23 cellular contexts compared by ENCODE assay signal in the genomic region with DNA sequence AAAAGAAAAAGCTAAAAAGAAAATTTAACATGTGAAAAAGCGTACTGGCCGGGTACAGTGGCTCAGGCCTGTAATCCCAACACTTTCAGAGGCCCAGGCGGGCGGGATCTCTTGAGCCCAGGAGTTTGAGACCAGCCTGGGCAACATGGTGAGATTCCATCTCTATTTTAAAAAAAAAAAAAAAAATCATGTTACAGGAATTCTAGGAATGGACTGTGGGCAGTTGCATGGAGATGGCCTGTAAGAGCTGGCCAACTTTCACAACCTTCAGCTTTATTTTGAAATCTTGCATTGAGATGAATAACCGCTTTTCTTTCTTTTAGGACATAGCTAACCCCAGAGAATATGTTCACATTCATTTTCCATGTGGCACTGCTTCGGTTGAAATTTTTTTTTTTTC. TPM values are rescaled to one million over a fixed set of nuclear protein-coding genes. Genes with fewer than 3 reads are reported as not detected.
DNase-seq lines count a peak whose midpoint lies in the region; TF ChIP-seq lines count a peak whose summit lies in the region.
"Had no signal": no experiment of that assay in that cellular context is flagged by ENCODE, and none has a peak within 500 bp of the region (broad histone marks: within the 10 kb centered on the region; RNA-seq: fewer than 3 reads in every experiment).

No MANE protein-coding gene starts in this region.

- WGBS in mesenchymal stem cell: 93% methylated on average over 6 of the region's 6 CpGs

- H3K9ac ChIP-seq in mesenchymal stem cell (ENCODE audit: low read length): no peak overlapping the region

- peaks cover 6% of the 10 kb centered on the region for H3K4me1 ChIP-seq in mesenchymal stem cell (ENCODE audit: control insufficient read depth, insufficient read depth, low read depth, low read length)
- H3K4me1 ChIP-seq: BE2C, SJCRH30 had no signal

- no peak overlapping the region for H4K8ac ChIP-seq in mesenchymal stem cell (ENCODE audit: low read length)

- no peak overlapping the region for H3K27ac ChIP-seq in mesenchymal stem cell (ENCODE audit: low read length, poor library complexity, severe bottlenecking)
- H3K27ac ChIP-seq: body of pancreas, heart right ventricle, SJCRH30 had no signal

- H3K36me3 Mint-ChIP-seq in HFFc6 (ENCODE audit: low read depth) (no peaks in the 10 kb centered on the region), chondrocyte (ENCODE audit: low read depth) (no peaks in the 10 kb centered on the region)
- no peaks in the 10 kb centered on the region for H3K36me3 Mint-ChIP-seq in activated CD4-positive, alpha-beta memory T cell treated with anti-CD3 and anti-CD28 coated beads, Interleukin-2, amount 10 ng/mL, durations not matched to agents 7 days and 5 days (ENCODE audit: low read depth)

- H3K79me1 ChIP-seq in mesenchymal stem cell (replicated peaks; ENCODE audit: low read length, poor library complexity, severe bottlenecking): no peaks in the 10 kb centered on the region

- DNase-seq in AG08396 (ENCODE audit: low spot score): peak; percentile 87
- DNase-seq in HFFc6: peak; percentile 75
- no peak for DNase-seq in chondrocyte (ENCODE audit: low spot score)
- DNase-seq in mesenchymal stem cell: peak; percentile 65
- DNase-seq in HT-29 (ENCODE audit: low spot score): no peak
- no peak for DNase-seq in activated CD4-positive, alpha-beta memory T cell treated with anti-CD3 and anti-CD28 coated beads, Interleukin-2, amount 10 ng/mL, durations not matched to agents 7 days and 5 days
- no peak for DNase-seq in SIG-M5 treated with dmso at 0.1 percent for 504 hours (lab: John Stamatoyannopoulos, UW; ENCODE audit: unreplicated experiment)
- no peak for DNase-seq in HuH-7.5 (ENCODE audit: low spot score)
- DNase-seq: activated CD4-positive, alpha-beta T cell treated with anti-CD3 and anti-CD28 coated beads for 4 hours; activated naive CD4-positive, alpha-beta T cell treated with anti-CD3 and anti-CD28 coated beads for 36 hours; BE2C; body of pancreas; heart right ventricle; midbrain; NCI-H2081; NCI-H526; SJCRH30; stimulated activated CD4-positive, alpha-beta T cell treated with anti-CD3 and anti-CD28 coated beads, Interleukin-2, amount 100 ng/mL, for 48 hours; substantia nigra; T1000 had no signal

- H3K4me1 Mint-ChIP-seq in HFFc6 (ENCODE audit: low read depth) (peaks cover 6% of the 10 kb centered on the region; the same call in 1 of the 2 replicates), chondrocyte (ENCODE audit: low read depth) (peaks cover 8% of the 10 kb centered on the region)
- no peaks in the 10 kb centered on the region for H3K4me1 Mint-ChIP-seq in activated CD4-positive, alpha-beta memory T cell treated with anti-CD3 and anti-CD28 coated beads, Interleukin-2, amount 10 ng/mL, durations not matched to agents 7 days and 5 days

- no peaks in the 10 kb centered on the region for H3K36me3 ChIP-seq in mesenchymal stem cell (ENCODE audit: control insufficient read depth in 1 of 2, insufficient read depth in 2 of 2, low read depth in 1 of 2, low read length in 2 of 2)
- H3K36me3 ChIP-seq: BE2C, heart right ventricle, SJCRH30 had no signal

- no peak overlapping the region for H2BK5ac ChIP-seq in mesenchymal stem cell (ENCODE audit: low read depth, low read length, poor library complexity, severe bottlenecking)

- peaks cover 8 to 32% of the 10 kb centered on the region in 2 experiments for H3K27me3 ChIP-seq in mesenchymal stem cell (ENCODE audit: control insufficient read depth in 1 of 2, insufficient read depth in 1 of 2, low read length in 2 of 2)
- H3K27me3 ChIP-seq: BE2C, body of pancreas had no signal

- H3K9me3 Mint-ChIP-seq in HFFc6 (no peaks in the 10 kb centered on the region), chondrocyte (ENCODE audit: low read depth) (no peaks in the 10 kb centered on the region)
- no peaks in the 10 kb centered on the region for H3K9me3 Mint-ChIP-seq in activated CD4-positive, alpha-beta memory T cell treated with anti-CD3 and anti-CD28 coated beads, Interleukin-2, amount 10 ng/mL, durations not matched to agents 7 days and 5 days
- H3K9me3 Mint-ChIP-seq: activated naive CD4-positive, alpha-beta T cell treated with anti-CD3 and anti-CD28 coated beads for 36 hours; dendritic cell treated with granulocyte-macrophage colony-stimulating factor and Interleukin-4, amounts not matched to agents 40 ng/mL and 50 ng/mL, for 4 days; GM23338 had no signal

- no peak overlapping the region for H2BK15ac ChIP-seq in mesenchymal stem cell (ENCODE audit: low read depth, poor library complexity, severe bottlenecking)

- CTCF ChIA-PET in activated CD4-positive, alpha-beta memory T cell treated with anti-CD3 and anti-CD28 coated beads, Interleukin-2, amount 10 ng/mL, durations not matched to agents 7 days and 5 days (lab: Charles Lee): interaction anchor here (0.7 to 1.5 kb wide), 2 partner anchors 33 to 1140 kb away, joined by 3 to 4 read pairs; no protein-coding TSS in a partner anchor

- H3K4ac ChIP-seq in mesenchymal stem cell (ENCODE audit: low read depth in 1 of 2, low read length in 2 of 2): no peak overlapping the region

- H3K27me3 Mint-ChIP-seq in HFFc6 (ENCODE audit: insufficient read depth) (peaks cover 3% of the 10 kb centered on the region), chondrocyte (ENCODE audit: low read depth) (peaks cover 9% of the 10 kb centered on the region)
- H3K27me3 Mint-ChIP-seq in activated CD4-positive, alpha-beta memory T cell treated with anti-CD3 and anti-CD28 coated beads, Interleukin-2, amount 10 ng/mL, durations not matched to agents 7 days and 5 days: no peaks in the 10 kb centered on the region

- no peak overlapping the region for H3K4me2 ChIP-seq in mesenchymal stem cell (ENCODE audit: low read length, poor library complexity, severe bottlenecking)
- H3K4me2 ChIP-seq: GM23338 had no signal

- peak overlapping the region; percentile 46; the same call in 1 of the 2 replicates for H3K27ac Mint-ChIP-seq in HFFc6
- H3K27ac Mint-ChIP-seq in chondrocyte (ENCODE audit: unreplicated experiment): peak overlapping the region; percentile 91
- no peak overlapping the region for H3K27ac Mint-ChIP-seq in activated CD4-positive, alpha-beta memory T cell treated with anti-CD3 and anti-CD28 coated beads, Interleukin-2, amount 10 ng/mL, durations not matched to agents 7 days and 5 days
- H3K27ac Mint-ChIP-seq: activated naive CD4-positive, alpha-beta T cell treated with anti-CD3 and anti-CD28 coated beads for 36 hours; dendritic cell treated with granulocyte-macrophage colony-stimulating factor and Interleukin-4, amounts not matched to agents 40 ng/mL and 50 ng/mL, for 4 days; GM23338 had no signal

- TF ChIP-seq CTCF in HFFc6 (IDR thresholded peaks at IDR 0.05): no peak
- no peak for TF ChIP-seq CTCF in chondrocyte (IDR thresholded peaks at IDR 0.05)

- no peak overlapping the region for H4K91ac ChIP-seq in mesenchymal stem cell (ENCODE audit: low read length)

- no peak overlapping the region for H3K18ac ChIP-seq in mesenchymal stem cell (ENCODE audit: low read depth in 1 of 2, low read length in 2 of 2)

- H2AFZ ChIP-seq in mesenchymal stem cell (ENCODE audit: low read depth, low read length): no peak overlapping the region
- H2AFZ ChIP-seq: GM23338 had no signal

- H3K14ac ChIP-seq in mesenchymal stem cell (ENCODE audit: low read length in 2 of 2): no peak overlapping the region

- H3K23ac ChIP-seq in mesenchymal stem cell (ENCODE audit: low read length in 2 of 2): no peak overlapping the region

- H2AK5ac ChIP-seq in mesenchymal stem cell (ENCODE audit: low read length, severe bottlenecking): no peak overlapping the region

- POLR2A ChIA-PET in activated CD4-positive, alpha-beta memory T cell treated with anti-CD3 and anti-CD28 coated beads, Interleukin-2, amount 10 ng/mL, durations not matched to agents 7 days and 5 days (lab: Charles Lee): interaction anchor here (0.6 to 1.2 kb wide), 2 partner anchors 9 to 13 kb away, joined by 3 read pairs; no protein-coding TSS in a partner anchor

- H3K4me3 Mint-ChIP-seq in HFFc6 (no peak overlapping the region), chondrocyte (ENCODE audit: unreplicated experiment) (no peak overlapping the region)
- no peak overlapping the region for H3K4me3 Mint-ChIP-seq in activated CD4-positive, alpha-beta memory T cell treated with anti-CD3 and anti-CD28 coated beads, Interleukin-2, amount 10 ng/mL, durations not matched to agents 7 days and 5 days
- H3K4me3 Mint-ChIP-seq: activated naive CD4-positive, alpha-beta T cell treated with anti-CD3 and anti-CD28 coated beads for 36 hours; dendritic cell treated with granulocyte-macrophage colony-stimulating factor and Interleukin-4, amounts not matched to agents 40 ng/mL and 50 ng/mL, for 4 days; GM23338 had no signal

- no peak overlapping the region for H2BK120ac ChIP-seq in mesenchymal stem cell (ENCODE audit: low read depth, low read length)

- H2BK12ac ChIP-seq in mesenchymal stem cell (ENCODE audit: low read length in 2 of 2): no peak overlapping the region

- H3K4me3 ChIP-seq in mesenchymal stem cell (ENCODE audit: insufficient read depth in 1 of 2, low read depth in 1 of 2, low read length in 2 of 2): no peak overlapping the region
- H3K4me3 ChIP-seq: body of pancreas, GM23338, heart right ventricle, SJCRH30 had no signal

- no peaks in the 10 kb centered on the region for H3K9me3 ChIP-seq in mesenchymal stem cell (ENCODE audit: control insufficient read depth, low read length)
- H3K9me3 ChIP-seq: BE2C, body of pancreas, heart right ventricle, SJCRH30 had no signal

RNA-seq across cellular contexts. Expression of a gene that starts 8.2 kb away (rescaled TPM):
- total RNA-seq in HFFc6 (2021; fragmentation: NEBNext Ultra II Directional; extraction: Animal tissue kit (Norgen Biotek cat#: 25700)): 10 to 100 TPM; 16.9 to 20.5 (median 18.0) TPM
- total RNA-seq in chondrocyte: 20.5 to 26.6 TPM (median 22.1 TPM) in 3 replicates
- polyA plus RNA-seq in mesenchymal stem cell (2013, experiment 1 of 2): 10.3 TPM
- polyA plus RNA-seq in mesenchymal stem cell (2013, experiment 2 of 2): 11.2 TPM
- 68.4 and 80.0 TPM in 2 replicates for total RNA-seq in HT-29 (2014; rRNA removed; shearing (Covaris generic))
- total RNA-seq in activated CD4-positive, alpha-beta memory T cell treated with anti-CD3 and anti-CD28 coated beads, Interleukin-2, amount 10 ng/mL, durations not matched to agents 7 days and 5 days: 10 to 100 TPM; 34.0 to 34.8 TPM

RNA-seq across cellular contexts. Expression of a gene that starts 11.5 kb away (rescaled TPM):
- total RNA-seq in HFFc6 (2021; fragmentation: NEBNext Ultra II Directional; extraction: Animal tissue kit (Norgen Biotek cat#: 25700)): under 1 TPM; 0.17 to 0.61 (median 0.36) TPM
- 0.41 TPM in 1 of 3 replicates, not detected in the others for total RNA-seq in chondrocyte
- not detected for polyA plus RNA-seq in mesenchymal stem cell (2013, experiment 1 of 2)
- not detected for polyA plus RNA-seq in mesenchymal stem cell (2013, experiment 2 of 2)
- 3.9 and 8.3 TPM in 2 replicates for total RNA-seq in HT-29 (2014; rRNA removed; shearing (Covaris generic))
- total RNA-seq in activated CD4-positive, alpha-beta memory T cell treated with anti-CD3 and anti-CD28 coated beads, Interleukin-2, amount 10 ng/mL, durations not matched to agents 7 days and 5 days: not detected
- total RNA-seq: activated naive CD4-positive, alpha-beta T cell treated with anti-CD3 and anti-CD28 coated beads for 36 hours; SJCRH30 had no signal
- polyA plus RNA-seq: GM23338, right cardiac atrium had no signal

RNA-seq across cellular contexts. Expression of a gene that starts 22.1 kb away (rescaled TPM):
- total RNA-seq in HFFc6 (2021; fragmentation: NEBNext Ultra II Directional; extraction: Animal tissue kit (Norgen Biotek cat#: 25700)): 10 to 100 TPM; 11.4 to 16.6 (median 14.1) TPM
- 7.9 to 20.6 TPM (median 15.0 TPM) in 3 replicates for total RNA-seq in chondrocyte
- 9.4 TPM for polyA plus RNA-seq in mesenchymal stem cell (2013, experiment 1 of 2)
- 9.7 TPM for polyA plus RNA-seq in mesenchymal stem cell (2013, experiment 2 of 2)
- 63.0 and 80.8 TPM in 2 replicates for total RNA-seq in HT-29 (2014; rRNA removed; shearing (Covaris generic))
- 1 to 10 TPM; 8.9 to 9.1 TPM for total RNA-seq in activated CD4-positive, alpha-beta memory T cell treated with anti-CD3 and anti-CD28 coated beads, Interleukin-2, amount 10 ng/mL, durations not matched to agents 7 days and 5 days

RNA-seq across cellular contexts. Expression of a gene that starts 22.8 kb away (rescaled TPM):
- 1 to 10 TPM; 2.2 to 4.1 (median 3.4) TPM for total RNA-seq in HFFc6 (2021; fragmentation: NEBNext Ultra II Directional; extraction: Animal tissue kit (Norgen Biotek cat#: 25700))
- 1.8 to 3.9 TPM (median 2.5 TPM) in 3 replicates for total RNA-seq in chondrocyte
- polyA plus RNA-seq in mesenchymal stem cell (2013, experiment 1 of 2): 2.5 TPM
- polyA plus RNA-seq in mesenchymal stem cell (2013, experiment 2 of 2): 2.1 TPM
- 22.9 and 30.6 TPM in 2 replicates for total RNA-seq in HT-29 (2014; rRNA removed; shearing (Covaris generic))
- 1 to 10 TPM; 1.9 to 2.3 TPM for total RNA-seq in activated CD4-positive, alpha-beta memory T cell treated with anti-CD3 and anti-CD28 coated beads, Interleukin-2, amount 10 ng/mL, durations not matched to agents 7 days and 5 days
- total RNA-seq: body of pancreas had no signal

RNA-seq across cellular contexts. Expression of a gene that starts 28.1 kb away (rescaled TPM):
- 10 to 100 TPM; 50.1 to 57.7 (median 54.7) TPM for total RNA-seq in HFFc6 (2021; fragmentation: NEBNext Ultra II Directional; extraction: Animal tissue kit (Norgen Biotek cat#: 25700))
- 31.6 to 42.4 TPM (median 38.2 TPM) in 3 replicates for total RNA-seq in chondrocyte
- 28.0 TPM for polyA plus RNA-seq in mesenchymal stem cell (2013, experiment 1 of 2)
- 27.0 TPM for polyA plus RNA-seq in mesenchymal stem cell (2013, experiment 2 of 2)
- total RNA-seq in HT-29 (2014; rRNA removed; shearing (Covaris generic)): 123 and 151 TPM in 2 replicates
- total RNA-seq in activated CD4-positive, alpha-beta memory T cell treated with anti-CD3 and anti-CD28 coated beads, Interleukin-2, amount 10 ng/mL, durations not matched to agents 7 days and 5 days: 1 to 10 TPM; 8.4 to 9.3 TPM

Comparison
In these comparisons a context has a peak if more than half of its experiments do, and no peak if none do; other contexts are left out.
1. DNase-seq: peak in AG08396 (single experiment), HFFc6 (single experiment) and mesenchymal stem cell (single experiment); none in chondrocyte (single experiment), HT-29 (single experiment), activated CD4-positive, alpha-beta memory T cell treated with anti-CD3 and anti-CD28 coated beads, Interleukin-2, amount 10 ng/mL, durations not matched to agents 7 days and 5 days (single experiment), SIG-M5 treated with dmso at 0.1 percent for 504 hours (single experiment) and HuH-7.5 (single experiment).